ENCODE assay signal across 1 cellular context in genomic region chr11:61828629-61829407, GRCh38.
TF ChIP-seq lines count a peak whose summit lies in the region.

No MANE protein-coding gene starts in this region.

TF ChIP-seq in HepG2, 621 proteins besides CTCF, POLR2A, EP300 and RAD21 (continued from another document and continues in another):
- TF ChIP-seq CBX5 (CRISPR knock-in tag; IDR thresholded peaks at IDR 0.05; ENCODE audit: borderline replicate concordance) = no peak; the same call in 1 of the 2 replicates
- TF ChIP-seq ZMAT3 (CRISPR knock-in tag; conservative IDR thresholded peaks at IDR 0.05) = no peak
- TF ChIP-seq, protein P1, sequence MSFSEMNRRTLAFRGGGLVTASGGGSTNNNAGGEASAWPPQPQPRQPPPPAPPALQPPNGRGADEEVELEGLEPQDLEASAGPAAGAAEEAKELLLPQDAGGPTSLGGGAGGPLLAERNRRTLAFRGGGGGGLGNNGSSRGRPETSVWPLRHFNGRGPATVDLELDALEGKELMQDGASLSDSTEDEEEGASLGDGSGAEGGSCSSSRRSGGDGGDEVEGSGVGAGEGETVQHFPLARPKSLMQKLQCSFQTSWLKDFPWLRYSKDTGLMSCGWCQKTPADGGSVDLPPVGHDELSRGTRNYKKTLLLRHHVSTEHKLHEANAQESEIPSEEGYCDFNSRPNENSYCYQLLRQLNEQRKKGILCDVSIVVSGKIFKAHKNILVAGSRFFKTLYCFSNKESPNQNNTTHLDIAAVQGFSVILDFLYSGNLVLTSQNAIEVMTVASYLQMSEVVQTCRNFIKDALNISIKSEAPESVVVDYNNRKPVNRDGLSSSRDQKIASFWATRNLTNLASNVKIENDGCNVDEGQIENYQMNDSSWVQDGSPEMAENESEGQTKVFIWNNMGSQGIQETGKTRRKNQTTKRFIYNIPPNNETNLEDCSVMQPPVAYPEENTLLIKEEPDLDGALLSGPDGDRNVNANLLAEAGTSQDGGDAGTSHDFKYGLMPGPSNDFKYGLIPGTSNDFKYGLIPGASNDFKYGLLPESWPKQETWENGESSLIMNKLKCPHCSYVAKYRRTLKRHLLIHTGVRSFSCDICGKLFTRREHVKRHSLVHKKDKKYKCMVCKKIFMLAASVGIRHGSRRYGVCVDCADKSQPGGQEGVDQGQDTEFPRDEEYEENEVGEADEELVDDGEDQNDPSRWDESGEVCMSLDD (CRISPR knock-in tag; IDR thresholded peaks at IDR 0.05; ENCODE audit: borderline replicate concordance) = peak; percentile 82; the same call in 1 of the 2 replicates
- no peak for TF ChIP-seq NR2F1 (CRISPR knock-in tag; IDR thresholded peaks at IDR 0.05)
- TF ChIP-seq, protein P2, sequence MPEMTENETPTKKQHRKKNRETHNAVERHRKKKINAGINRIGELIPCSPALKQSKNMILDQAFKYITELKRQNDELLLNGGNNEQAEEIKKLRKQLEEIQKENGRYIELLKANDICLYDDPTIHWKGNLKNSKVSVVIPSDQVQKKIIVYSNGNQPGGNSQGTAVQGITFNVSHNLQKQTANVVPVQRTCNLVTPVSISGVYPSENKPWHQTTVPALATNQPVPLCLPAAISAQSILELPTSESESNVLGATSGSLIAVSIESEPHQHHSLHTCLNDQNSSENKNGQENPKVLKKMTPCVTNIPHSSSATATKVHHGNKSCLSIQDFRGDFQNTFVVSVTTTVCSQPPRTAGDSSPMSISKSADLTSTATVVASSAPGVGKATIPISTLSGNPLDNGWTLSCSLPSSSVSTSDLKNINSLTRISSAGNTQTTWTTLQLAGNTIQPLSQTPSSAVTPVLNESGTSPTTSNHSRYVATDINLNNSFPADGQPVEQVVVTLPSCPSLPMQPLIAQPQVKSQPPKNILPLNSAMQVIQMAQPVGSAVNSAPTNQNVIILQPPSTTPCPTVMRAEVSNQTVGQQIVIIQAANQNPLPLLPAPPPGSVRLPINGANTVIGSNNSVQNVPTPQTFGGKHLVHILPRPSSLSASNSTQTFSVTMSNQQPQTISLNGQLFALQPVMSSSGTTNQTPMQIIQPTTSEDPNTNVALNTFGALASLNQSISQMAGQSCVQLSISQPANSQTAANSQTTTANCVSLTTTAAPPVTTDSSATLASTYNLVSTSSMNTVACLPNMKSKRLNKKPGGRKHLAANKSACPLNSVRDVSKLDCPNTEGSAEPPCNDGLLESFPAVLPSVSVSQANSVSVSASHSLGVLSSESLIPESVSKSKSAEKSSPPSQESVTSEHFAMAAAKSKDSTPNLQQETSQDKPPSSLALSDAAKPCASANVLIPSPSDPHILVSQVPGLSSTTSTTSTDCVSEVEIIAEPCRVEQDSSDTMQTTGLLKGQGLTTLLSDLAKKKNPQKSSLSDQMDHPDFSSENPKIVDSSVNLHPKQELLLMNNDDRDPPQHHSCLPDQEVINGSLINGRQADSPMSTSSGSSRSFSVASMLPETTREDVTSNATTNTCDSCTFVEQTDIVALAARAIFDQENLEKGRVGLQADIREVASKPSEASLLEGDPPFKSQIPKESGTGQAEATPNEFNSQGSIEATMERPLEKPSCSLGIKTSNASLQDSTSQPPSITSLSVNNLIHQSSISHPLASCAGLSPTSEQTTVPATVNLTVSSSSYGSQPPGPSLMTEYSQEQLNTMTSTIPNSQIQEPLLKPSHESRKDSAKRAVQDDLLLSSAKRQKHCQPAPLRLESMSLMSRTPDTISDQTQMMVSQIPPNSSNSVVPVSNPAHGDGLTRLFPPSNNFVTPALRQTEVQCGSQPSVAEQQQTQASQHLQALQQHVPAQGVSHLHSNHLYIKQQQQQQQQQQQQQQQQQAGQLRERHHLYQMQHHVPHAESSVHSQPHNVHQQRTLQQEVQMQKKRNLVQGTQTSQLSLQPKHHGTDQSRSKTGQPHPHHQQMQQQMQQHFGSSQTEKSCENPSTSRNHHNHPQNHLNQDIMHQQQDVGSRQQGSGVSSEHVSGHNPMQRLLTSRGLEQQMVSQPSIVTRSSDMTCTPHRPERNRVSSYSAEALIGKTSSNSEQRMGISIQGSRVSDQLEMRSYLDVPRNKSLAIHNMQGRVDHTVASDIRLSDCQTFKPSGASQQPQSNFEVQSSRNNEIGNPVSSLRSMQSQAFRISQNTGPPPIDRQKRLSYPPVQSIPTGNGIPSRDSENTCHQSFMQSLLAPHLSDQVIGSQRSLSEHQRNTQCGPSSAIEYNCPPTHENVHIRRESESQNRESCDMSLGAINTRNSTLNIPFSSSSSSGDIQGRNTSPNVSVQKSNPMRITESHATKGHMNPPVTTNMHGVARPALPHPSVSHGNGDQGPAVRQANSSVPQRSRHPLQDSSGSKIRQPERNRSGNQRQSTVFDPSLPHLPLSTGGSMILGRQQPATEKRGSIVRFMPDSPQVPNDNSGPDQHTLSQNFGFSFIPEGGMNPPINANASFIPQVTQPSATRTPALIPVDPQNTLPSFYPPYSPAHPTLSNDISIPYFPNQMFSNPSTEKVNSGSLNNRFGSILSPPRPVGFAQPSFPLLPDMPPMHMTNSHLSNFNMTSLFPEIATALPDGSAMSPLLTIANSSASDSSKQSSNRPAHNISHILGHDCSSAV (CRISPR knock-in tag; IDR thresholded peaks at IDR 0.05; ENCODE audit: borderline replicate concordance) = no peak
- TF ChIP-seq ZNF788 (CRISPR knock-in tag; IDR thresholded peaks at IDR 0.05; ENCODE audit: borderline replicate concordance) = no peak; the same call in 1 of the 2 replicates
- no peak for TF ChIP-seq ATF3 (CRISPR knock-in tag; IDR thresholded peaks at IDR 0.05)
- no peak for TF ChIP-seq TEAD2 (CRISPR knock-in tag; IDR thresholded peaks at IDR 0.05)
- TF ChIP-seq ZNF737 (CRISPR knock-in tag; IDR thresholded peaks at IDR 0.05; ENCODE audit: borderline replicate concordance) = no peak
- TF ChIP-seq ZNF607 (CRISPR knock-in tag; IDR thresholded peaks at IDR 0.05; ENCODE audit: borderline replicate concordance) = 0 out of 2 replicates have a peak, but pooled peaks have one; percentile 62
- no peak for TF ChIP-seq MAX (IDR thresholded peaks at IDR 0.05)
- TF ChIP-seq PPARG (CRISPR knock-in tag; conservative IDR thresholded peaks at IDR 0.05) = no peak
- no peak for TF ChIP-seq PBX3 (CRISPR knock-in tag; IDR thresholded peaks at IDR 0.05; ENCODE audit: borderline replicate concordance)
- peak; percentile 53; the same call in 1 of the 2 replicates for TF ChIP-seq ZNF709 (CRISPR knock-in tag; IDR thresholded peaks at IDR 0.05)
- no peak for TF ChIP-seq NFKBIZ (CRISPR knock-in tag; IDR thresholded peaks at IDR 0.05)
- 0 out of 4 replicates have a peak, but pooled peaks of 1 of the 2 experiments have one; percentile 10 for TF ChIP-seq KLF16 (CRISPR knock-in tag; IDR thresholded peaks at IDR 0.05)
- no peak for TF ChIP-seq DMTF1 (CRISPR knock-in tag; IDR thresholded peaks at IDR 0.05)
- TF ChIP-seq, protein P3, sequence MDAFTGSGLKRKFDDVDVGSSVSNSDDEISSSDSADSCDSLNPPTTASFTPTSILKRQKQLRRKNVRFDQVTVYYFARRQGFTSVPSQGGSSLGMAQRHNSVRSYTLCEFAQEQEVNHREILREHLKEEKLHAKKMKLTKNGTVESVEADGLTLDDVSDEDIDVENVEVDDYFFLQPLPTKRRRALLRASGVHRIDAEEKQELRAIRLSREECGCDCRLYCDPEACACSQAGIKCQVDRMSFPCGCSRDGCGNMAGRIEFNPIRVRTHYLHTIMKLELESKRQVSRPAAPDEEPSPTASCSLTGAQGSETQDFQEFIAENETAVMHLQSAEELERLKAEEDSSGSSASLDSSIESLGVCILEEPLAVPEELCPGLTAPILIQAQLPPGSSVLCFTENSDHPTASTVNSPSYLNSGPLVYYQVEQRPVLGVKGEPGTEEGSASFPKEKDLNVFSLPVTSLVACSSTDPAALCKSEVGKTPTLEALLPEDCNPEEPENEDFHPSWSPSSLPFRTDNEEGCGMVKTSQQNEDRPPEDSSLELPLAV (CRISPR knock-in tag; conservative IDR thresholded peaks at IDR 0.05; ENCODE audit: low read depth) = no peak
- no peak for TF ChIP-seq HNRNPH1 (optimal IDR thresholded peaks at IDR 0.05; ENCODE audit: low read depth, low read length)
- no peak; the same call in 1 of the 2 replicates for TF ChIP-seq MXD3 (CRISPR knock-in tag; IDR thresholded peaks at IDR 0.05)
- no peak for TF ChIP-seq RFXAP (CRISPR knock-in tag; IDR thresholded peaks at IDR 0.05; ENCODE audit: borderline replicate concordance)
- TF ChIP-seq, protein P4, sequence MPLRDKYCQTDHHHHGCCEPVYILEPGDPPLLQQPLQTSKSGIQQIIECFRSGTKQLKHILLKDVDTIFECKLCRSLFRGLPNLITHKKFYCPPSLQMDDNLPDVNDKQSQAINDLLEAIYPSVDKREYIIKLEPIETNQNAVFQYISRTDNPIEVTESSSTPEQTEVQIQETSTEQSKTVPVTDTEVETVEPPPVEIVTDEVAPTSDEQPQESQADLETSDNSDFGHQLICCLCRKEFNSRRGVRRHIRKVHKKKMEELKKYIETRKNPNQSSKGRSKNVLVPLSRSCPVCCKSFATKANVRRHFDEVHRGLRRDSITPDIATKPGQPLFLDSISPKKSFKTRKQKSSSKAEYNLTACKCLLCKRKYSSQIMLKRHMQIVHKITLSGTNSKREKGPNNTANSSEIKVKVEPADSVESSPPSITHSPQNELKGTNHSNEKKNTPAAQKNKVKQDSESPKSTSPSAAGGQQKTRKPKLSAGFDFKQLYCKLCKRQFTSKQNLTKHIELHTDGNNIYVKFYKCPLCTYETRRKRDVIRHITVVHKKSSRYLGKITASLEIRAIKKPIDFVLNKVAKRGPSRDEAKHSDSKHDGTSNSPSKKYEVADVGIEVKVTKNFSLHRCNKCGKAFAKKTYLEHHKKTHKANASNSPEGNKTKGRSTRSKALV (CRISPR knock-in tag; IDR thresholded peaks at IDR 0.05) = no peak; the same call in 1 of the 2 replicates
- TF ChIP-seq TAF15 (IDR thresholded peaks at IDR 0.05; ENCODE audit: low read depth, low read length, poor library complexity, severe bottlenecking) = no peak
- peak; percentile 53 for TF ChIP-seq XRCC5 (optimal IDR thresholded peaks at IDR 0.05; ENCODE audit: low read length)
- no peak for TF ChIP-seq TRIM22 (IDR thresholded peaks at IDR 0.05)
- no peak for TF ChIP-seq ZNF496 (CRISPR knock-in tag; IDR thresholded peaks at IDR 0.05; ENCODE audit: insufficient replicate concordance)
- TF ChIP-seq RFX3 (CRISPR knock-in tag; IDR thresholded peaks at IDR 0.05) = no peak
- peak; percentile 52 for TF ChIP-seq HNRNPLL (IDR thresholded peaks at IDR 0.05; ENCODE audit: low read depth, low read length, poor library complexity, severe bottlenecking)
- TF ChIP-seq PAWR (CRISPR knock-in tag; IDR thresholded peaks at IDR 0.05; ENCODE audit: borderline replicate concordance) = no peak
- TF ChIP-seq DDIT3 (CRISPR knock-in tag; IDR thresholded peaks at IDR 0.05) = no peak
- TF ChIP-seq MTA1 (CRISPR knock-in tag; IDR thresholded peaks at IDR 0.05; ENCODE audit: borderline replicate concordance) = peak; percentile 8; the same call in 1 of the 2 replicates
- TF ChIP-seq SMAD3 (CRISPR knock-in tag; IDR thresholded peaks at IDR 0.05) = no peak
- no peak for TF ChIP-seq THAP8 (CRISPR knock-in tag; IDR thresholded peaks at IDR 0.05; ENCODE audit: borderline replicate concordance)
- TF ChIP-seq AGO2 (optimal IDR thresholded peaks at IDR 0.05; ENCODE audit: low read depth, low read length) = peak; percentile 26
- peak; percentile 45; the same call in 1 of the 2 replicates for TF ChIP-seq PHF8 (CRISPR knock-in tag; IDR thresholded peaks at IDR 0.05)
- no peak; the same call in 1 of the 2 replicates for TF ChIP-seq TARDBP (CRISPR knock-in tag; IDR thresholded peaks at IDR 0.05)
- no peak for TF ChIP-seq MLLT10 (CRISPR knock-in tag; IDR thresholded peaks at IDR 0.05)
